Comparison of ENCODE assay signal across 15 cellular contexts in the genomic region with DNA sequence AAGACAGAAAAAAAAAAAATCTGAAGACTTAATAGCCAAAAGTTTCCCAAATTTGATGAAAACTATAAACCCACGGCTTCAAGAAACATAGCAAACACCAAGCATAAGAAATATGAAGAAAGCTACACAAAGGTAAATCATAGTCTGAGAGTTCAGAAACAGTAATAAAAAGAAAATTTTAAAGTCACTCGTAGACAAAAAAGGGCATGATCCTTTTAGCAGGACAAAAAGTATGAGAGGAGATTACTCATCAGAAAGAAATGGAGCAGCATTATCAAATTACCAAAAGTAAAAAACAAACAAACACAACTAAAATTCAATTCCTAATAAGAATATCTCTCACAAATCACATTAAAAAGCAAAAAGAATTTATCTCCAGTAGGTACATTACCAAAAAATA.
A peak's percentile ranks its signal among the peaks of the same experiment; 100 is the strongest.
DNase-seq lines count a peak whose midpoint lies in the region; TF ChIP-seq lines count a peak whose summit lies in the region.
"Had no signal": no experiment of that assay in that cellular context is flagged by ENCODE, and none has a peak within 500 bp of the region (broad histone marks: within the 10 kb centered on the region; RNA-seq: fewer than 3 reads in every experiment).

No MANE protein-coding gene starts in this region.

- no peak overlapping the region for H2BK15ac ChIP-seq in mesenchymal stem cell (ENCODE audit: low read depth, poor library complexity, severe bottlenecking)

- H2BK12ac ChIP-seq in mesenchymal stem cell (ENCODE audit: low read length in 2 of 2): no peak overlapping the region

- no peaks in the 10 kb centered on the region for H3K36me3 ChIP-seq in OCI-LY3 (replicated peaks; ENCODE audit: low read depth, low read length)
- no peaks in the 10 kb centered on the region for H3K36me3 ChIP-seq in adipocyte (ENCODE audit: control insufficient read depth, insufficient read depth, low read length, severe bottlenecking)
- no peaks in the 10 kb centered on the region for H3K36me3 ChIP-seq in mesenchymal stem cell (ENCODE audit: control insufficient read depth in 1 of 2, insufficient read depth in 2 of 2, low read depth in 1 of 2, low read length in 2 of 2)
- H3K36me3 ChIP-seq: BLaER1 treated with 17β-estradiol and CSF1 and Interleukin-3, amounts not matched to agents 10 nM and 100 nM had no signal

- H2BK5ac ChIP-seq in mesenchymal stem cell (ENCODE audit: low read depth, low read length, poor library complexity, severe bottlenecking): peak overlapping the region; percentile 19

- POLR2A ChIA-PET in HEK293T (lab: Yijun Ruan, JAX): no interaction called here

- H3K27me3 Mint-ChIP-seq in activated T-helper 1 cell treated with anti-CD3 and anti-CD28 coated beads, Interleukin-12 subunit alpha, Interleukin-12 subunit beta, Interleukin-2, Interleukin-4 antibody, amounts not matched to agents 30 ng/mL and 10 ng/mL and 1 ng/mL, durations not matched to agents 14 hours and 24 hours and 36 hours (ENCODE audit: insufficient read depth): no peaks in the 10 kb centered on the region

- H3K9me3 Mint-ChIP-seq in activated T-helper 1 cell treated with anti-CD3 and anti-CD28 coated beads, Interleukin-12 subunit alpha, Interleukin-12 subunit beta, Interleukin-2, Interleukin-4 antibody, amounts not matched to agents 30 ng/mL and 10 ng/mL and 1 ng/mL, durations not matched to agents 14 hours and 24 hours and 36 hours: no peaks in the 10 kb centered on the region
- H3K9me3 Mint-ChIP-seq: CD8-positive, alpha-beta T cell; H9 had no signal

- H3K23ac ChIP-seq in mesenchymal stem cell (ENCODE audit: low read length in 2 of 2): no peak overlapping the region

- H3K9me3 ChIP-seq in OCI-LY3 (ENCODE audit: insufficient read depth, low read length): no peaks in the 10 kb centered on the region
- no peaks in the 10 kb centered on the region for H3K9me3 ChIP-seq in adipocyte (ENCODE audit: control insufficient read depth, low read length)
- H3K9me3 ChIP-seq in mesenchymal stem cell (ENCODE audit: control insufficient read depth, low read length): no peaks in the 10 kb centered on the region
- H3K9me3 ChIP-seq: BLaER1 treated with 17β-estradiol and CSF1 and Interleukin-3, amounts not matched to agents 10 nM and 100 nM had no signal

- no peaks in the 10 kb centered on the region for H3K79me1 ChIP-seq in mesenchymal stem cell (replicated peaks; ENCODE audit: low read length, poor library complexity, severe bottlenecking)

- no peak overlapping the region for H4K8ac ChIP-seq in mesenchymal stem cell (ENCODE audit: low read length)

- no peak overlapping the region for H3K18ac ChIP-seq in mesenchymal stem cell (ENCODE audit: low read depth in 1 of 2, low read length in 2 of 2)

- DNase-seq in adipocyte (ENCODE audit: low read depth) (peak; percentile 32), mesenchymal stem cell (no peak), HEK293T (ENCODE audit: extremely low spot score) (no peak), amygdala (lab: John Stamatoyannopoulos, UW) (no peak)
- DNase-seq in activated effector memory CD4-positive, alpha-beta T cell treated with Interleukin-2 at 50 U/mL for 16 hours: no peak
- DNase-seq in activated T-helper 1 cell treated with anti-CD3 and anti-CD28 coated beads, Interleukin-12 subunit alpha, Interleukin-12 subunit beta, Interleukin-2, Interleukin-4 antibody, amounts not matched to agents 30 ng/mL and 10 ng/mL and 1 ng/mL, durations not matched to agents 14 hours and 24 hours and 36 hours (ENCODE audit: low spot score): no peak
- DNase-seq: Calu3; CD8-positive, alpha-beta T cell; DMS79 treated with DMSO at 0.1 percent for 48 hours; GF-D8; H9 had no signal

- no peaks in the 10 kb centered on the region for H3K4me1 Mint-ChIP-seq in activated T-helper 1 cell treated with anti-CD3 and anti-CD28 coated beads, Interleukin-12 subunit alpha, Interleukin-12 subunit beta, Interleukin-2, Interleukin-4 antibody, amounts not matched to agents 30 ng/mL and 10 ng/mL and 1 ng/mL, durations not matched to agents 14 hours and 24 hours and 36 hours (ENCODE audit: low read depth)
- H3K4me1 Mint-ChIP-seq: B cell had no signal

- no peaks in the 10 kb centered on the region for H3K27me3 ChIP-seq in OCI-LY3 (ENCODE audit: low read depth, low read length)
- H3K27me3 ChIP-seq in adipocyte (replicated peaks; ENCODE audit: control insufficient read depth, insufficient read depth, low read length): no peaks in the 10 kb centered on the region
- no peaks in the 10 kb centered on the region for H3K27me3 ChIP-seq in mesenchymal stem cell (ENCODE audit: control insufficient read depth in 1 of 2, insufficient read depth in 1 of 2, low read length in 2 of 2)
- H3K27me3 ChIP-seq: BLaER1 treated with 17β-estradiol and CSF1 and Interleukin-3, amounts not matched to agents 10 nM and 100 nM had no signal

- H2AFZ ChIP-seq in OCI-LY3 (ENCODE audit: low read depth, low read length) (peak overlapping the region; percentile 60; the same call in 1 of the 2 replicates), mesenchymal stem cell (ENCODE audit: low read depth, low read length) (no peak overlapping the region)

- no peak overlapping the region for H2BK120ac ChIP-seq in mesenchymal stem cell (ENCODE audit: low read depth, low read length)

- no peak overlapping the region for H3K4me2 ChIP-seq in OCI-LY3 (ENCODE audit: low read length)
- H3K4me2 ChIP-seq in mesenchymal stem cell (ENCODE audit: low read length, poor library complexity, severe bottlenecking): no peak overlapping the region
- H3K4me2 ChIP-seq: BLaER1 treated with 17β-estradiol and CSF1 and Interleukin-3, amounts not matched to agents 10 nM and 100 nM had no signal

- H4K20me1 ChIP-seq in OCI-LY3 (ENCODE audit: insufficient read depth, low read length): no peaks in the 10 kb centered on the region
- H4K20me1 ChIP-seq: BLaER1 treated with 17β-estradiol and CSF1 and Interleukin-3, amounts not matched to agents 10 nM and 100 nM had no signal

- no peak for TF ChIP-seq CTCF in OCI-LY3 (IDR thresholded peaks at IDR 0.05; ENCODE audit: low read depth, low read length)

- no peaks in the 10 kb centered on the region for H3K79me2 ChIP-seq in OCI-LY3 (ENCODE audit: low read length)

- no peak overlapping the region for H3K4me3 Mint-ChIP-seq in activated T-helper 1 cell treated with anti-CD3 and anti-CD28 coated beads, Interleukin-12 subunit alpha, Interleukin-12 subunit beta, Interleukin-2, Interleukin-4 antibody, amounts not matched to agents 30 ng/mL and 10 ng/mL and 1 ng/mL, durations not matched to agents 14 hours and 24 hours and 36 hours
- H3K4me3 Mint-ChIP-seq: B cell; CD8-positive, alpha-beta T cell; H9 had no signal

- no CpG with 5 or more reads among the region's 2 CpGs for WGBS in mesenchymal stem cell

- H3K27ac ChIP-seq in OCI-LY3 (ENCODE audit: low read length) (no peak overlapping the region), mesenchymal stem cell (ENCODE audit: low read length, poor library complexity, severe bottlenecking) (no peak overlapping the region)
- H3K27ac ChIP-seq: BLaER1 treated with 17β-estradiol and CSF1 and Interleukin-3, amounts not matched to agents 10 nM and 100 nM; HL-60 had no signal

- intact Hi-C loops in activated T-helper 1 cell treated with anti-CD3 and anti-CD28 coated beads, Interleukin-12 subunit alpha, Interleukin-12 subunit beta, Interleukin-2, Interleukin-4 antibody, amounts not matched to agents 30 ng/mL and 10 ng/mL and 1 ng/mL, durations not matched to agents 14 hours and 24 hours and 36 hours (cut with micrococcal nuclease): no loop called here

- H4K91ac ChIP-seq in mesenchymal stem cell (ENCODE audit: low read length): no peak overlapping the region

- H3K4me3 ChIP-seq in OCI-LY3 (ENCODE audit: low read length): no peak overlapping the region
- no peak overlapping the region for H3K4me3 ChIP-seq in adipocyte (ENCODE audit: low read length)
- H3K4me3 ChIP-seq in mesenchymal stem cell (ENCODE audit: insufficient read depth in 1 of 2, low read depth in 1 of 2, low read length in 2 of 2): no peak overlapping the region
- H3K4me3 ChIP-seq: BLaER1 treated with 17β-estradiol and CSF1 and Interleukin-3, amounts not matched to agents 10 nM and 100 nM had no signal

- CTCF ChIA-PET in HEK293T (lab: Yijun Ruan, JAX): interaction anchor here (0.7 kb wide), 1 partner anchor 80 kb away, joined by 3 read pairs; no protein-coding TSS in a partner anchor

- H3K4ac ChIP-seq in mesenchymal stem cell (ENCODE audit: low read depth in 1 of 2, low read length in 2 of 2): no peak overlapping the region

- no peaks in the 10 kb centered on the region for H3K36me3 Mint-ChIP-seq in activated T-helper 1 cell treated with anti-CD3 and anti-CD28 coated beads, Interleukin-12 subunit alpha, Interleukin-12 subunit beta, Interleukin-2, Interleukin-4 antibody, amounts not matched to agents 30 ng/mL and 10 ng/mL and 1 ng/mL, durations not matched to agents 14 hours and 24 hours and 36 hours (ENCODE audit: low read depth)
- H3K36me3 Mint-ChIP-seq: CD8-positive, alpha-beta T cell had no signal

- H3K4me1 ChIP-seq in OCI-LY3 (ENCODE audit: low read length): no peaks in the 10 kb centered on the region
- peaks cover 5% of the 10 kb centered on the region for H3K4me1 ChIP-seq in adipocyte (ENCODE audit: control insufficient read depth, insufficient read depth, low read length)
- H3K4me1 ChIP-seq in mesenchymal stem cell (ENCODE audit: control insufficient read depth, insufficient read depth, low read depth, low read length): no peaks in the 10 kb centered on the region
- H3K4me1 ChIP-seq: BLaER1 treated with 17β-estradiol and CSF1 and Interleukin-3, amounts not matched to agents 10 nM and 100 nM had no signal

- H3K27ac Mint-ChIP-seq in activated T-helper 1 cell treated with anti-CD3 and anti-CD28 coated beads, Interleukin-12 subunit alpha, Interleukin-12 subunit beta, Interleukin-2, Interleukin-4 antibody, amounts not matched to agents 30 ng/mL and 10 ng/mL and 1 ng/mL, durations not matched to agents 14 hours and 24 hours and 36 hours: no peak overlapping the region
- H3K27ac Mint-ChIP-seq: B cell; CD8-positive, alpha-beta T cell; H9 had no signal

- no peak overlapping the region for H3K9ac ChIP-seq in OCI-LY3 (ENCODE audit: low read length)
- H3K9ac ChIP-seq in adipocyte (ENCODE audit: low read length): no peak overlapping the region
- no peak overlapping the region for H3K9ac ChIP-seq in mesenchymal stem cell (ENCODE audit: low read length)
- H3K9ac ChIP-seq: BLaER1 treated with 17β-estradiol and CSF1 and Interleukin-3, amounts not matched to agents 10 nM and 100 nM had no signal

- H2AK5ac ChIP-seq in mesenchymal stem cell (ENCODE audit: low read length, severe bottlenecking): no peak overlapping the region

- no peak overlapping the region for H3K14ac ChIP-seq in mesenchymal stem cell (ENCODE audit: low read length in 2 of 2)

TF ChIP-seq in HEK293T, 16 proteins besides CTCF, POLR2A, EP300 and RAD21 (continues in another document):
- TF ChIP-seq, protein P1, sequence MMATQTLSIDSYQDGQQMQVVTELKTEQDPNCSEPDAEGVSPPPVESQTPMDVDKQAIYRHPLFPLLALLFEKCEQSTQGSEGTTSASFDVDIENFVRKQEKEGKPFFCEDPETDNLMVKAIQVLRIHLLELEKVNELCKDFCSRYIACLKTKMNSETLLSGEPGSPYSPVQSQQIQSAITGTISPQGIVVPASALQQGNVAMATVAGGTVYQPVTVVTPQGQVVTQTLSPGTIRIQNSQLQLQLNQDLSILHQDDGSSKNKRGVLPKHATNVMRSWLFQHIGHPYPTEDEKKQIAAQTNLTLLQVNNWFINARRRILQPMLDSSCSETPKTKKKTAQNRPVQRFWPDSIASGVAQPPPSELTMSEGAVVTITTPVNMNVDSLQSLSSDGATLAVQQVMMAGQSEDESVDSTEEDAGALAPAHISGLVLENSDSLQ (IDR thresholded peaks at IDR 0.05): no peak
